ENCODE assay signal across 8 cellular contexts in the genomic region with DNA sequence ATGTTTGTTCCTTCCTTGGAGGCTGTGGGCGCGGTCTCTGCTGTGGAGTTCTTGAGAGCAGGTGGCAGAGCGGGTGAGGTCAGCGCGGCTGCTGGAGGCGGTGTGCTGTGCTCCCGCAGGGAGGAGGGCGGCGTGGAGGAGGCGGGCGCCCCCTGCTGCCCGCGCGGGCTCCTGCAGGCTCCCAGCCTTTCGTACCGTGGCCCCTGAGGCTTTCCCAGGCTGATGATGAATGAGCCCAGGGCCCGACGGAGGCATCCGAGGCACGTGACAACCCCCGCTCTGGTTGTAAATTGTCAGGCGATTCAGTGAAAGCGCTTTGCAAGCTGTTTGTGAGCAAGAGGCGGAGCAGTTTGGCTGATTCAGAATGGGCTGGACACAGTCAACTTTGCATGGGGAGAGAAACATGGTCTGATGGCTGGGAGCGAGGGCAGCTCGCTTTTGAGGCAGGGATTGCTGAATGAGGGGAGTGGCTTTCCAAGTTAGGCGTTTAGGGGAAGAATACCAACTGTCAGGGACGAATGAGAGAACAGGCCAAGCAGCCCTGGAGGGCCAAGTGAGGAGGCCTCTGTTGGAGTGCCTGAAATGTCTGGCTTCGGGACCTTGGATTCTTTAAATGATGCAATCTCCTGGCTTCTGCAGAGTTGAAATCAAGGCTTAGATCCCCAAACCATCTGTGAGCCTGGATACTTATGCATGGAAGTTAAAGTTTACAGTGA. TPM values are rescaled to one million over a fixed set of nuclear protein-coding genes. Genes with fewer than 3 reads are reported as not detected.
DNase-seq lines count a peak whose midpoint lies in the region; ATAC-seq and TF ChIP-seq lines count a peak whose summit lies in the region.

No MANE protein-coding gene starts in this region.

- H3K27ac Mint-ChIP-seq in activated CD8-positive, alpha-beta T cell treated with anti-CD3 and anti-CD28 coated beads, Interleukin-2, amount 10 ng/mL, durations not matched to agents 7 days and 5 days, result no peak overlapping the region

- peaks cover 12% of the 10 kb centered on the region for H3K4me1 Mint-ChIP-seq in activated CD8-positive, alpha-beta T cell treated with anti-CD3 and anti-CD28 coated beads, Interleukin-2, amount 10 ng/mL, durations not matched to agents 7 days and 5 days (ENCODE audit: low read depth)

- H3K9me3 ChIP-seq in ectodermal cell (ENCODE audit: control insufficient read depth, low read length), result no peaks in the 10 kb centered on the region
- H3K9me3 ChIP-seq in lung (ENCODE audit: control insufficient read depth in 2 of 2, insufficient read depth in 1 of 2, low read length in 1 of 2), result peaks cover 0 to 10% of the 10 kb centered on the region in 2 donors

- peak overlapping the region; percentile 4 for H3K4me3 ChIP-seq in ectodermal cell (ENCODE audit: insufficient read depth, low read depth, low read length)
- no peak overlapping the region for H3K4me3 ChIP-seq in lung

- POLR2A ChIA-PET in activated CD8-positive, alpha-beta T cell treated with anti-CD3 and anti-CD28 coated beads, Interleukin-2, amount 10 ng/mL, durations not matched to agents 7 days and 5 days (lab: Charles Lee), result no interaction called here

- H3K27me3 Mint-ChIP-seq in activated CD8-positive, alpha-beta T cell treated with anti-CD3 and anti-CD28 coated beads, Interleukin-2, amount 10 ng/mL, durations not matched to agents 7 days and 5 days (ENCODE audit: low read depth), result peaks cover 19% of the 10 kb centered on the region

- TF ChIP-seq CTCF in GM12874 (IDR thresholded peaks at IDR 0.05; ENCODE audit: insufficient read depth, low read depth, low read length), result peak; percentile 97
- TF ChIP-seq CTCF in lung (IDR thresholded peaks at IDR 0.05; ENCODE audit: control extremely low read depth, extremely low read depth), result peak; percentile 74

- H3K27me3 ChIP-seq in ectodermal cell (ENCODE audit: control insufficient read depth, insufficient read depth, low read length, poor library complexity, severe bottlenecking) (peaks cover 8% of the 10 kb centered on the region), lung (ENCODE audit: control insufficient read depth, insufficient read depth) (no peaks in the 10 kb centered on the region)

- ATAC-seq in HG02981 (IDR thresholded peaks at IDR 0.05; ENCODE audit: unreplicated experiment) (peak; percentile 81), lung (ENCODE audit: insufficient read depth, low FRiP score) (peak; percentile 97)
- ATAC-seq in activated CD8-positive, alpha-beta T cell treated with anti-CD3 and anti-CD28 coated beads, Interleukin-2, amount 10 ng/mL, durations not matched to agents 7 days and 5 days, result peak; percentile 100

- H3K9me3 Mint-ChIP-seq in activated CD8-positive, alpha-beta T cell treated with anti-CD3 and anti-CD28 coated beads, Interleukin-2, amount 10 ng/mL, durations not matched to agents 7 days and 5 days (ENCODE audit: insufficient read depth), result no peaks in the 10 kb centered on the region

- DNase-seq in NCI-H510A treated with DMSO at 0.1 percent for 48 hours (lab: John Stamatoyannopoulos, UW) (peak; percentile 60), lung (ENCODE audit: low spot score) (peak; percentile 89), NCI-H2227 treated with DMSO at 0.1 percent for 48 hours (lab: John Stamatoyannopoulos, UW) (no peak)
- peak; percentile 80 for DNase-seq in activated CD8-positive, alpha-beta T cell treated with anti-CD3 and anti-CD28 coated beads, Interleukin-2, amount 10 ng/mL, durations not matched to agents 7 days and 5 days
- DNase-seq in stimulated activated CD4-positive, alpha-beta T cell treated with anti-CD3 and anti-CD28 coated beads, TNF-alpha, amount 100 ng/mL, for 4 hours (ENCODE audit: low read depth in 3 of 3), result peak; percentile 69 to 77 (median 69)

- no peak overlapping the region for H3K4me3 Mint-ChIP-seq in activated CD8-positive, alpha-beta T cell treated with anti-CD3 and anti-CD28 coated beads, Interleukin-2, amount 10 ng/mL, durations not matched to agents 7 days and 5 days

- H3K36me3 ChIP-seq in ectodermal cell (ENCODE audit: control insufficient read depth, insufficient read depth, low read length) (no peaks in the 10 kb centered on the region), lung (ENCODE audit: control insufficient read depth in 2 of 2, insufficient read depth in 2 of 2, low read length in 2 of 2) (no peaks in the 10 kb centered on the region)

- CTCF ChIA-PET in activated CD8-positive, alpha-beta T cell treated with anti-CD3 and anti-CD28 coated beads, Interleukin-2, amount 10 ng/mL, durations not matched to agents 7 days and 5 days (lab: Charles Lee), result interaction anchor here (0.6 to 2.6 kb wide), 14 partner anchors 10 to 420 kb away, joined by 3 to 18 read pairs (median 4); no protein-coding TSS in a partner anchor

- peaks cover 2% of the 10 kb centered on the region for H3K36me3 Mint-ChIP-seq in activated CD8-positive, alpha-beta T cell treated with anti-CD3 and anti-CD28 coated beads, Interleukin-2, amount 10 ng/mL, durations not matched to agents 7 days and 5 days (ENCODE audit: low read depth)

- H3K27ac ChIP-seq in ectodermal cell (ENCODE audit: insufficient read depth, low read depth, low read length, poor library complexity, severe bottlenecking), result peak overlapping the region; percentile 69
- no peak overlapping the region for H3K27ac ChIP-seq in lung (ENCODE audit: low read depth in 1 of 2, low read length in 1 of 2)

- H3K4me1 ChIP-seq in ectodermal cell (ENCODE audit: control insufficient read depth, insufficient read depth, low read length) (peaks cover 8% of the 10 kb centered on the region), lung (ENCODE audit: control insufficient read depth in 2 of 2, insufficient read depth in 2 of 2, low read length in 2 of 2) (peaks cover 0 to 5% of the 10 kb centered on the region in 2 donors)

- WGBS in ectodermal cell, 2 experiments, result 4% methylated on average over 29 of the region's 29 CpGs
- WGBS in lung, 2 donors, result 10 to 14% methylated on average over 26 to 29 of the region's 29 CpGs

RNA-seq across cellular contexts. Expression of a gene that starts 46.6 kb away (rescaled TPM):
- total RNA-seq in activated CD8-positive, alpha-beta T cell treated with anti-CD3 and anti-CD28 coated beads, Interleukin-2, amount 10 ng/mL, durations not matched to agents 7 days and 5 days, result under 1 TPM; 0.31 to 0.92 TPM
- 3.0 TPM for polyA plus RNA-seq in ectodermal cell (2013, experiment 1 of 4)
- polyA plus RNA-seq in ectodermal cell (2013, experiment 2 of 4), result 2.4 TPM
- polyA plus RNA-seq in ectodermal cell (2013, experiment 3 of 4), result 3.5 TPM
- polyA plus RNA-seq in ectodermal cell (2013, experiment 4 of 4), result 1.9 TPM
- total RNA-seq in lung, result 10 to 100 TPM; 54.5 to 80.3 TPM
- polyA plus RNA-seq in lung, result 10 to 100 TPM; 10.5 to 17.6 TPM

Comparison
In these comparisons a context has a peak if more than half of its experiments do, and no peak if none do; other contexts are left out.
1. RNA of a gene that starts 46.6 kb away (total RNA-seq): 54.5 to 80.3 TPM in lung; 0.31 to 0.92 TPM in activated CD8-positive, alpha-beta T cell treated with anti-CD3 and anti-CD28 coated beads, Interleukin-2, amount 10 ng/mL, durations not matched to agents 7 days and 5 days; every median in the first group is over 10 times any median in the second.
2. Peak in every context shown above with its lines, with median percentiles within 50 percentile points of each other: ATAC-seq.